In the genomic region with DNA sequence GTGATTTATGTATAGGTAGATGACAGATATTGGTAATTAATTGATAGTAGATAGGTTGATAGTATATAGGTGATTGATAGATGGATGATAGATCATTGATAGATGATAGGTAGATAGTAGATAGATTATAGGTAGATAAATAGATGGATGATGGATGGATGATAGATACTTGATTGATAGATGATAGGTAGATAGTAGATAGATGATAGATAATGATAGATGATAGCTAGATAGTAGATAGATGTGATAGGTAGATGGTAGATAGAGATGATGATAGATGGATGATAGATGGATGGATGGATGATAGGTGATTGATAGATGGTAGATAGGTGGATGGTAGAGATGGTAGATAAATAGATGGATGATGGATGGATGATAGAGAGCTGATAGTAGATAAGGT, we compare ENCODE assay signal across 27 cellular contexts.
"Had no signal": no experiment of that assay in that cellular context is flagged by ENCODE, and none has a peak within 500 bp of the region (broad histone marks: within the 10 kb centered on the region; RNA-seq: fewer than 3 reads in every experiment).

No MANE protein-coding gene starts in this region.

- ATAC-seq: effector memory CD8-positive, alpha-beta T cell; esophagus mucosa; gastrocnemius medialis; heart right ventricle; left cardiac atrium; left lung; left ventricle myocardium superior; lower lobe of right lung; mucosa of descending colon had no signal

- H3K9me3 Mint-ChIP-seq: dendritic cell treated with granulocyte-macrophage colony-stimulating factor and Interleukin-4, amounts not matched to agents 40 ng/mL and 50 ng/mL, for 4 days; effector memory CD8-positive, alpha-beta T cell; endodermal cell; mesothelial cell of epicardium had no signal

- H3K36me3 ChIP-seq: colonic mucosa, esophagus squamous epithelium, gastrocnemius medialis, heart right ventricle, left lung, lower lobe of right lung had no signal

- H3K4me3 ChIP-seq: colonic mucosa, esophagus squamous epithelium, gastrocnemius medialis, heart right ventricle, left lung, lower lobe of right lung, mucosa of descending colon had no signal

- DNase-seq: colonic mucosa; cortex of kidney; effector CD8-positive, alpha-beta T cell; effector memory CD8-positive, alpha-beta T cell; endodermal cell; erythroblast; esophagus squamous epithelium; foreskin fibroblast; foreskin melanocyte; gastrocnemius medialis; glutamatergic neuron; head of caudate nucleus; heart right ventricle; hippocampal formation; left cardiac atrium; left lung; left ventricle myocardium superior; lower lobe of right lung; mesenchymal stem cell; mucosa of descending colon had no signal

- H3K4me1 ChIP-seq: colonic mucosa had no signal

- H3K27ac ChIP-seq: colonic mucosa, epithelial cell of prostate, esophagus squamous epithelium, gastrocnemius medialis, heart right ventricle, left lung, lower lobe of right lung had no signal

- H3K4me3 Mint-ChIP-seq: dendritic cell treated with granulocyte-macrophage colony-stimulating factor and Interleukin-4, amounts not matched to agents 40 ng/mL and 50 ng/mL, for 4 days; effector memory CD8-positive, alpha-beta T cell; endodermal cell; mesothelial cell of epicardium had no signal

- H3K27me3 ChIP-seq: colonic mucosa, gastrocnemius medialis, left lung had no signal

- H3K27ac Mint-ChIP-seq: dendritic cell treated with granulocyte-macrophage colony-stimulating factor and Interleukin-4, amounts not matched to agents 40 ng/mL and 50 ng/mL, for 4 days; effector memory CD8-positive, alpha-beta T cell; endodermal cell; mesothelial cell of epicardium had no signal

- H3K9me3 ChIP-seq: colonic mucosa, esophagus squamous epithelium, gastrocnemius medialis, heart right ventricle, left lung, lower lobe of right lung, mucosa of descending colon had no signal

- FAIRE-seq: endometrium, islet of Langerhans, keratinocyte had no signal
